ENCODE assay signal across 6 cellular contexts in genomic region chr12:57429473-57430116, GRCh38. TPM values are rescaled to one million over a fixed set of nuclear protein-coding genes. Genes with fewer than 3 reads are reported as not detected.
DNase-seq lines count a peak whose midpoint lies in the region; ATAC-seq and TF ChIP-seq lines count a peak whose summit lies in the region.

No MANE protein-coding gene starts in this region.

- H3K9me3 ChIP-seq in KOPT-K1 (ENCODE audit: insufficient read depth, low read length, poor library complexity, severe bottlenecking) (no peaks in the 10 kb centered on the region), ovary (no peaks in the 10 kb centered on the region), mucosa of descending colon (no peaks in the 10 kb centered on the region)

- H3K4me3 ChIP-seq in ovary (peak overlapping the region; percentile 66), mucosa of descending colon (no peak overlapping the region)

- peaks cover 40% of the 10 kb centered on the region for H3K4me1 Mint-ChIP-seq in brain

- H3K27ac Mint-ChIP-seq in brain = peak overlapping the region; percentile 95 to 100 (median 99)

- peaks cover 9% of the 10 kb centered on the region for H3K36me3 ChIP-seq in KOPT-K1 (ENCODE audit: insufficient read depth, low read length)
- no peaks in the 10 kb centered on the region for H3K36me3 ChIP-seq in ovary
- H3K36me3 ChIP-seq in mucosa of descending colon (ENCODE audit: low read depth) = no peaks in the 10 kb centered on the region

- H3K9me3 Mint-ChIP-seq in brain = no peaks in the 10 kb centered on the region

- H3K27me3 Mint-ChIP-seq in brain = peaks cover 4% of the 10 kb centered on the region

- H3K36me3 Mint-ChIP-seq in brain = peaks cover 23% of the 10 kb centered on the region

- H3K27ac ChIP-seq in KOPT-K1 (ENCODE audit: low read depth, low read length, poor library complexity, severe bottlenecking) = peak overlapping the region; percentile 74
- peak overlapping the region; percentile 89 to 96 for H3K27ac ChIP-seq in ovary

- DNase-seq in ovary = peak in 1 of 5 donors; percentile 16
- no peak for DNase-seq in mucosa of descending colon

- no peaks in the 10 kb centered on the region for H3K27me3 ChIP-seq in ovary

- H3K4me3 Mint-ChIP-seq in brain = peak overlapping the region; percentile 91 to 100 (median 97)

- H3K4me1 ChIP-seq in ovary (ENCODE audit: insufficient read depth) (peaks cover 3% of the 10 kb centered on the region), mucosa of descending colon (ENCODE audit: low read depth) (peaks cover 6% of the 10 kb centered on the region)

- ATAC-seq in mucosa of descending colon (no peak), GM18502 (IDR thresholded peaks at IDR 0.05; ENCODE audit: poor library complexity, unreplicated experiment) (no peak), HG02884 (IDR thresholded peaks at IDR 0.05; ENCODE audit: unreplicated experiment) (no peak)

- no peak for TF ChIP-seq CTCF in brain (conservative IDR thresholded peaks at IDR 0.05)
- no peak for TF ChIP-seq CTCF in ovary (IDR thresholded peaks at IDR 0.05)
- TF ChIP-seq CTCF in mucosa of descending colon (IDR thresholded peaks at IDR 0.05) = no peak

- 25 to 28% (median 28%) methylated on average over 9 of the region's 9 CpGs for WGBS in ovary, 3 donors

- no peak for TF ChIP-seq POLR2A in ovary (IDR thresholded peaks at IDR 0.05)

- intact Hi-C loops in ovary (cut with DNase I) (no loop called here), mucosa of descending colon (cut with DNase I, micrococcal nuclease) (no loop called here)

- no peak for TF ChIP-seq EP300 in ovary (IDR thresholded peaks at IDR 0.05)

RNA-seq across cellular contexts. Expression of gene R3HDM2, which starts 1.2 kb away (rescaled TPM):
- polyA plus RNA-seq in brain (ENCODE audit: insufficient read depth, low read depth, low replicate concordance) (49.8 TPM), ovary (10 to 100 TPM; 33.5 to 66.9 TPM)
- total RNA-seq in ovary (10 to 100 TPM; 24.3 to 81.4 (median 65.6) TPM), mucosa of descending colon (10 to 100 TPM; 43.9 to 80.8 (median 80.6) TPM)

RNA-seq across cellular contexts. Expression of gene INHBC, which starts 5.0 kb away (rescaled TPM):
- polyA plus RNA-seq in brain (ENCODE audit: insufficient read depth, low read depth, low replicate concordance) (not detected), ovary (under 1 TPM; 0.07 to 0.12 TPM)
- total RNA-seq in ovary (under 1 TPM in 2 of 7 donors, not detected in 5; 0.12 to 0.27 TPM), mucosa of descending colon (not detected)

RNA-seq across cellular contexts. Expression of gene INHBE, which starts 25.5 kb away (rescaled TPM):
- 10.8 TPM for polyA plus RNA-seq in brain (ENCODE audit: insufficient read depth, low read depth, low replicate concordance)
- not detected for total RNA-seq in ovary
- not detected for polyA plus RNA-seq in ovary
- not detected for total RNA-seq in mucosa of descending colon

RNA-seq across cellular contexts. Expression of gene GLI1, which starts 30.0 kb away (rescaled TPM):
- polyA plus RNA-seq in brain (ENCODE audit: insufficient read depth, low read depth, low replicate concordance) (0.36 TPM), ovary (1 to 10 TPM; 2.2 to 4.1 TPM)
- total RNA-seq in ovary (1 to 10 TPM in 2 of 7 donors, under 1 TPM in 4, not detected in 1; 0.48 to 4.1 (median 0.74) TPM), mucosa of descending colon (1 to 10 TPM in 2 of 3 donors, under 1 TPM in 1; 0.46 to 2.0 (median 1.9) TPM)

RNA-seq across cellular contexts. Expression of gene ARHGAP9, which starts 50.1 kb away (rescaled TPM):
- 7.6 TPM for polyA plus RNA-seq in brain (ENCODE audit: insufficient read depth, low read depth, low replicate concordance)
- 1 to 10 TPM; 2.7 to 8.0 (median 4.2) TPM for total RNA-seq in ovary
- 1 to 10 TPM; 2.6 to 9.5 TPM for polyA plus RNA-seq in ovary
- 10 to 100 TPM in 2 of 3 donors, 1 to 10 TPM in 1; 8.8 to 18.5 (median 15.0) TPM for total RNA-seq in mucosa of descending colon
